ENCODE assay signal across 1 cellular context in genomic region chr5:137753986-137754235, GRCh38.
TF ChIP-seq lines count a peak whose summit lies in the region.

No MANE protein-coding gene starts in this region.

TF ChIP-seq in GM12878, 131 proteins besides CTCF, POLR2A, EP300 and RAD21 (continued from another document):
- no peak for TF ChIP-seq HDGF (IDR thresholded peaks at IDR 0.05)
- TF ChIP-seq MLLT1 (IDR thresholded peaks at IDR 0.05): 0 out of 2 replicates have a peak, but pooled peaks have one; percentile 92
- peak; percentile 25; the same call in 1 of the 2 replicates for TF ChIP-seq ZNF687 (IDR thresholded peaks at IDR 0.05)
- TF ChIP-seq SPI1 (IDR thresholded peaks at IDR 0.05; ENCODE audit: borderline replicate concordance, insufficient read depth, low read depth, low read length): no peak
- no peak for TF ChIP-seq NFXL1 (IDR thresholded peaks at IDR 0.05; ENCODE audit: borderline replicate concordance)
- TF ChIP-seq MTA2 (IDR thresholded peaks at IDR 0.05; ENCODE audit: low read depth): 0 out of 2 replicates have a peak, but pooled peaks have one; percentile 39
- no peak for TF ChIP-seq BHLHE40 (IDR thresholded peaks at IDR 0.05; ENCODE audit: borderline replicate concordance in 1 of 2, low read depth in 2 of 2, low read length in 1 of 2)
